In genomic region chr4:8410066-8410600, GRCh38 we compare ENCODE assay signal across 18 cellular contexts. TPM values are rescaled to one million over a fixed set of nuclear protein-coding genes. Genes with fewer than 3 reads are reported as not detected.
DNase-seq lines count a peak whose midpoint lies in the region; ATAC-seq, FAIRE-seq and TF ChIP-seq lines count a peak whose summit lies in the region.
"Had no signal": no experiment of that assay in that cellular context is flagged by ENCODE, and none has a peak within 500 bp of the region (broad histone marks: within the 10 kb centered on the region; RNA-seq: fewer than 3 reads in every experiment).

No MANE protein-coding gene starts in this region.

- no peak overlapping the region for H4K8ac ChIP-seq in H1 (ENCODE audit: extremely low read depth, insufficient read depth, low read length)
- no peak overlapping the region for H4K8ac ChIP-seq in trophoblast cell (ENCODE audit: low read depth, low read length)

- no peak overlapping the region for H2BK12ac ChIP-seq in H1 (ENCODE audit: low read depth, low read length)
- H2BK12ac ChIP-seq in trophoblast cell (ENCODE audit: low read length): no peak overlapping the region

- peaks cover 17% of the 10 kb centered on the region for H4K20me1 ChIP-seq in BLaER1
- H4K20me1 ChIP-seq in HCT116 (ENCODE audit: insufficient read depth): no peaks in the 10 kb centered on the region
- peaks cover 0 to 3% of the 10 kb centered on the region in 2 experiments for H4K20me1 ChIP-seq in H1 (replicated peaks in 1 of 2; ENCODE audit: control insufficient read depth in 1 of 2, insufficient read depth in 2 of 2, low read length in 2 of 2)

- H4K91ac ChIP-seq in H1 (replicated peaks; ENCODE audit: insufficient read length, low read length) (peak overlapping the region; percentile 73), trophoblast cell (ENCODE audit: low read depth, low read length) (no peak overlapping the region)

- no peak for TF ChIP-seq EP300 in H1 (IDR thresholded peaks at IDR 0.05; ENCODE audit: borderline replicate concordance in 1 of 2, low read depth in 2 of 2, low read length in 2 of 2)

- no peak overlapping the region for H2AK5ac ChIP-seq in H1 (ENCODE audit: low read depth, low read length)
- H2AK5ac ChIP-seq in trophoblast cell (ENCODE audit: low read length): no peak overlapping the region

- no peak overlapping the region for H4K12ac ChIP-seq in trophoblast cell (ENCODE audit: low read depth, low read length)

- no peaks in the 10 kb centered on the region for H3K9me3 Mint-ChIP-seq in chondrocyte (ENCODE audit: low read depth)
- no peaks in the 10 kb centered on the region for H3K9me3 Mint-ChIP-seq in osteocyte (ENCODE audit: unreplicated experiment)
- H3K9me3 Mint-ChIP-seq: activated CD4-positive, alpha-beta memory T cell treated with anti-CD3 and anti-CD28 coated beads for 36 hours; CD4-positive, CD25-positive, alpha-beta regulatory T cell; stimulated activated memory B cell treated with anti-CD40 and anti-IgM and Interleukin-4, amounts not matched to agents 10 μg/mL and 1 μg/mL and 100 μg/mL, for 72 hours had no signal

- H2BK120ac ChIP-seq in H1 (replicated peaks; ENCODE audit: low read depth, low read length) (no peak overlapping the region), trophoblast cell (ENCODE audit: insufficient read depth, low read length, poor library complexity) (no peak overlapping the region)

- RAD21 ChIA-PET in HCT116 (lab: Charles Lee; ENCODE audit: low non-redundant PET in 1 of 2, low total read pairs in 2 of 2, uncharacterized antibody in 2 of 2, unreplicated experiment in 2 of 2): interaction anchor here (0.7 to 1.7 kb wide), 5 partner anchors 167 to 766 kb away, joined by 3 to 7 read pairs (median 4); no protein-coding TSS in a partner anchor

- H3K56ac ChIP-seq in H1 (replicated peaks; ENCODE audit: insufficient read length, low read depth, low read length): no peak overlapping the region

- H3K27me3 Mint-ChIP-seq in chondrocyte (ENCODE audit: low read depth) (no peaks in the 10 kb centered on the region), osteocyte (ENCODE audit: unreplicated experiment) (no peaks in the 10 kb centered on the region)
- H3K27me3 Mint-ChIP-seq: CD4-positive, CD25-positive, alpha-beta regulatory T cell; stimulated activated memory B cell treated with anti-CD40 and anti-IgM and Interleukin-4, amounts not matched to agents 10 μg/mL and 1 μg/mL and 100 μg/mL, for 72 hours had no signal

- no peak overlapping the region for H3K27ac Mint-ChIP-seq in chondrocyte (ENCODE audit: unreplicated experiment)
- no peak overlapping the region for H3K27ac Mint-ChIP-seq in osteocyte (ENCODE audit: unreplicated experiment)
- H3K27ac Mint-ChIP-seq: stimulated activated memory B cell treated with anti-CD40 and anti-IgM and Interleukin-4, amounts not matched to agents 10 μg/mL and 1 μg/mL and 100 μg/mL, for 72 hours had no signal

- H3K36me3 Mint-ChIP-seq in chondrocyte (ENCODE audit: low read depth) (peaks cover 38% of the 10 kb centered on the region), osteocyte (ENCODE audit: unreplicated experiment) (peaks cover 37% of the 10 kb centered on the region)

- no peak overlapping the region for H2AFZ ChIP-seq in HCT116 (ENCODE audit: low read depth, low read length, poor library complexity, severe bottlenecking)
- no peak overlapping the region for H2AFZ ChIP-seq in H1 (ENCODE audit: low read length)
- no peak overlapping the region for H2AFZ ChIP-seq in trophoblast cell (ENCODE audit: insufficient read depth, low read length, poor library complexity)
- H2AFZ ChIP-seq: PC-9 had no signal

- 78% methylated on average over 9 of the region's 9 CpGs; no CpG with 5 or more reads in 1 of the 2 experiments for WGBS in H1 (ENCODE audit: extremely low coverage in 1 of 2, insufficient coverage in 1 of 2, insufficient read length in 1 of 2, insufficient replicate concordance in 2 of 2, low coverage in 1 of 2, low lambda C conversion rate in 2 of 2, missing lambda C conversion rate in 1 of 2), 2 experiments
- no CpG with 5 or more reads among the region's 9 CpGs for WGBS in trophoblast cell (ENCODE audit: extremely low coverage, insufficient coverage, insufficient read length)

- CTCF ChIA-PET in HCT116 (lab: Charles Lee) (interaction anchor here (1.1 to 1.6 kb wide), 12 partner anchors 8 to 508 kb away, joined by 3 to 21 read pairs (median 6); no protein-coding TSS in a partner anchor), H1 (lab: Charles Lee; ENCODE audit: partially characterized antibody) (interaction anchor here (0.6 to 6.5 kb wide), 29 partner anchors 8 to 1678 kb away, joined by 3 to 74 read pairs (median 4); partner anchors contain the start of gene HTRA3)

- TF ChIP-seq POLR2A in HCT116 (IDR thresholded peaks at IDR 0.05; ENCODE audit: borderline replicate concordance, extremely low read depth, insufficient read depth, insufficient read length) (no peak), H1 (IDR thresholded peaks at IDR 0.05; ENCODE audit: control extremely low read depth in 1 of 2, low read depth in 2 of 2, low read length in 2 of 2) (no peak)

- DNase-seq in HCT116 (ENCODE audit: low read depth, low spot score) (no peak), H1 (ENCODE audit: low read depth in 1 of 2, low spot score in 2 of 2) (no peak), trophoblast cell (no peak), chondrocyte (ENCODE audit: low spot score) (no peak), RPMI8226 (no peak), osteocyte (ENCODE audit: extremely low spot score, unreplicated experiment) (no peak)
- DNase-seq: activated CD4-positive, CD25-positive, alpha-beta regulatory T cell treated with anti-CD3 and anti-CD28 coated beads, Interleukin-2, amount 50 U/mL, for 72 hours had no signal

- H2BK20ac ChIP-seq in H1 (ENCODE audit: low read length): no peak overlapping the region

- POLR2A ChIA-PET in HCT116 (lab: Charles Lee): no interaction called here
- POLR2A ChIA-PET in H1 (lab: Charles Lee; ENCODE audit: partially characterized antibody): interaction anchor here (1.2 to 1.8 kb wide), 2 partner anchors 8 to 19 kb away, joined by 3 to 5 read pairs; no protein-coding TSS in a partner anchor

- TF ChIP-seq CTCF in HCT116 (IDR thresholded peaks at IDR 0.05 in 2 of 3, conservative IDR thresholded peaks at IDR 0.05 in 1 of 3; ENCODE audit: borderline replicate concordance in 1 of 3, insufficient read depth in 1 of 3, low read depth in 2 of 3, low read length in 2 of 3): no peak
- no peak for TF ChIP-seq CTCF in H1 (IDR thresholded peaks at IDR 0.05; ENCODE audit: control extremely low read depth in 1 of 3, insufficient read depth in 1 of 3, low read depth in 1 of 3, low read length in 3 of 3)
- TF ChIP-seq CTCF in chondrocyte (IDR thresholded peaks at IDR 0.05): no peak
- no peak for TF ChIP-seq CTCF in osteocyte (IDR thresholded peaks at IDR 0.05)

- H3K79me1 ChIP-seq in H1 (ENCODE audit: low read depth, low read length) (no peaks in the 10 kb centered on the region), trophoblast cell (ENCODE audit: low read length) (no peaks in the 10 kb centered on the region)

- no peak overlapping the region for H4K5ac ChIP-seq in H1 (ENCODE audit: insufficient read length, low read depth, low read length)

- no peak for FAIRE-seq in H1 (lab: Jason Lieb, UNC)
- FAIRE-seq: GM12878 had no signal

- H3K36me3 ChIP-seq in BLaER1 (peaks cover 44% of the 10 kb centered on the region), HCT116 (ENCODE audit: control insufficient read depth in 1 of 2, insufficient read depth in 2 of 2, low read length in 2 of 2) (peaks cover 0 to 10% of the 10 kb centered on the region in 2 experiments; a peak in 3 of 4 replicates), H1 (ENCODE audit: control insufficient read depth in 2 of 4, insufficient read depth in 4 of 4, low read length in 3 of 4) (peaks cover 0 to 3% (median 0%) of the 10 kb centered on the region in 4 experiments; a peak in 1 of 8 replicates), trophoblast cell (ENCODE audit: control insufficient read depth in 1 of 2, insufficient read depth in 2 of 2, low read length in 2 of 2) (peaks cover 43 to 59% of the 10 kb centered on the region in 2 experiments)

- no peaks in the 10 kb centered on the region for H3K79me2 ChIP-seq in HCT116 (ENCODE audit: insufficient read depth, low read length)
- no peaks in the 10 kb centered on the region for H3K79me2 ChIP-seq in H1 (ENCODE audit: control insufficient read depth in 1 of 2, insufficient read depth in 2 of 2, low read length in 2 of 2)
- no peaks in the 10 kb centered on the region for H3K79me2 ChIP-seq in trophoblast cell (ENCODE audit: control insufficient read depth, insufficient read depth, low read length, poor library complexity)

- no peak for TF ChIP-seq RAD21 in HCT116 (IDR thresholded peaks at IDR 0.05; ENCODE audit: low read depth)
- no peak for TF ChIP-seq RAD21 in H1 (IDR thresholded peaks at IDR 0.05 in 1 of 2, conservative IDR thresholded peaks at IDR 0.05 in 1 of 2; ENCODE audit: low read depth in 2 of 2, low read length in 2 of 2)

- H3K23ac ChIP-seq in H1 (ENCODE audit: insufficient read length) (no peak overlapping the region), trophoblast cell (ENCODE audit: low read length) (no peak overlapping the region)

- H3K14ac ChIP-seq in H1 (ENCODE audit: insufficient read length) (no peak overlapping the region), trophoblast cell (ENCODE audit: low read length) (no peak overlapping the region)

- no peak overlapping the region for H2BK5ac ChIP-seq in H1 (ENCODE audit: low read depth, low read length)
- no peak overlapping the region for H2BK5ac ChIP-seq in trophoblast cell (ENCODE audit: low read depth, low read length, poor library complexity)

- H3K4me1 ChIP-seq in BLaER1 (peaks cover 50% of the 10 kb centered on the region), HCT116 (ENCODE audit: control insufficient read depth in 1 of 2, insufficient read depth in 2 of 2, low read length in 2 of 2) (peaks cover 12 to 15% of the 10 kb centered on the region in 2 experiments; a peak in 3 of 4 replicates), H1 (replicated peaks in 1 of 4; ENCODE audit: control insufficient read depth in 3 of 4, insufficient read depth in 4 of 4, low read length in 3 of 4) (peaks cover 0 to 5% (median 4%) of the 10 kb centered on the region in 4 experiments; a peak in 6 of 7 replicates), trophoblast cell (ENCODE audit: control insufficient read depth in 1 of 2, insufficient read depth in 2 of 2, low read length in 2 of 2) (peaks cover 0 to 8% of the 10 kb centered on the region in 2 experiments)
- H3K4me1 ChIP-seq: left lung had no signal

- ATAC-seq in HCT116 (no peak), HG02678 (IDR thresholded peaks at IDR 0.05; ENCODE audit: unreplicated experiment) (no peak)
- ATAC-seq: stimulated activated memory B cell treated with anti-CD40 and anti-IgM and Interleukin-4, amounts not matched to agents 10 μg/mL and 1 μg/mL and 100 μg/mL, for 72 hours had no signal

- no peak overlapping the region for H3K4me3 ChIP-seq in BLaER1
- no peak overlapping the region for H3K4me3 ChIP-seq in HCT116 (replicated peaks in 1 of 2; ENCODE audit: low read depth in 1 of 2, low read length in 2 of 2)
- no peak overlapping the region for H3K4me3 ChIP-seq in H1 (ENCODE audit: extremely low read depth in 1 of 4, insufficient read depth in 2 of 4, low read depth in 3 of 4, low read length in 4 of 4)
- H3K4me3 ChIP-seq in trophoblast cell (ENCODE audit: low read depth, low read length): peak overlapping the region; percentile 54
- H3K4me3 ChIP-seq: GM12878, left lung, PC-9 had no signal

- no peaks in the 10 kb centered on the region for H3K27me3 ChIP-seq in BLaER1
- no peaks in the 10 kb centered on the region for H3K27me3 ChIP-seq in HCT116 (ENCODE audit: insufficient read depth, low read length)
- no peaks in the 10 kb centered on the region for H3K27me3 ChIP-seq in H1 (replicated peaks in 1 of 4; ENCODE audit: control insufficient read depth in 3 of 4, extremely low read depth in 1 of 4, insufficient read depth in 3 of 4, low read length in 3 of 4)
- no peaks in the 10 kb centered on the region for H3K27me3 ChIP-seq in trophoblast cell (ENCODE audit: insufficient read depth, low read length)
- H3K27me3 ChIP-seq: left lung, neutrophil had no signal

- no peak overlapping the region for H2BK15ac ChIP-seq in H1 (ENCODE audit: low read length)

- H3K23me2 ChIP-seq in H1 (ENCODE audit: low read depth, low read length): no peaks in the 10 kb centered on the region

- H3K4me1 Mint-ChIP-seq in chondrocyte (ENCODE audit: low read depth) (peaks cover 15% of the 10 kb centered on the region), osteocyte (ENCODE audit: unreplicated experiment) (peaks cover 11% of the 10 kb centered on the region)

- BruUV-seq in HCT116 (replicated peaks; lab: Mats Ljungman, UMichigan): no TSS peak

- no peaks in the 10 kb centered on the region for H3K9me2 ChIP-seq in HCT116 (ENCODE audit: insufficient read depth)

- H3K4me3 Mint-ChIP-seq in chondrocyte (ENCODE audit: unreplicated experiment) (no peak overlapping the region), osteocyte (ENCODE audit: unreplicated experiment) (no peak overlapping the region)
- H3K4me3 Mint-ChIP-seq: activated CD4-positive, alpha-beta memory T cell treated with anti-CD3 and anti-CD28 coated beads for 36 hours; H9; stimulated activated memory B cell treated with anti-CD40 and anti-IgM and Interleukin-4, amounts not matched to agents 10 μg/mL and 1 μg/mL and 100 μg/mL, for 72 hours had no signal

- H3K4me2 ChIP-seq in BLaER1 (peak overlapping the region; percentile 82), HCT116 (ENCODE audit: low read length) (peak overlapping the region; percentile 10), H1 (ENCODE audit: insufficient read depth in 1 of 2, low read depth in 2 of 2, low read length in 2 of 2) (peak overlapping the region in 1 of 2 experiments; percentile 7; a peak in 1 of 4 replicates), trophoblast cell (ENCODE audit: low read length) (no peak overlapping the region)
- H3K4me2 ChIP-seq: PC-9 had no signal

- no peak overlapping the region for H3K4ac ChIP-seq in H1 (replicated peaks; ENCODE audit: insufficient read length, low read depth, low read length)
- no peak overlapping the region for H3K4ac ChIP-seq in trophoblast cell (ENCODE audit: low read depth, low read length)

- H3K9me3 ChIP-seq in BLaER1 (peaks cover 16% of the 10 kb centered on the region), HCT116 (ENCODE audit: control insufficient read depth in 1 of 2, insufficient read depth in 1 of 2, low read depth in 1 of 2, low read length in 2 of 2) (no peaks in the 10 kb centered on the region), H1 (ENCODE audit: insufficient read depth in 2 of 2, low read depth in 1 of 2, low read length in 1 of 2) (no peaks in the 10 kb centered on the region; a peak in 1 of 4 replicates), trophoblast cell (ENCODE audit: insufficient read depth, low read depth, low read length) (peaks cover 5% of the 10 kb centered on the region)
- H3K9me3 ChIP-seq: neutrophil had no signal

- intact Hi-C loops in HCT116 (cut with micrococcal nuclease): no loop called here

- H3K27ac ChIP-seq in BLaER1 (no peak overlapping the region), HCT116 (ENCODE audit: low read depth, low read length) (no peak overlapping the region), H1 (ENCODE audit: low read depth, low read length) (no peak overlapping the region), trophoblast cell (ENCODE audit: low read depth, low read length) (no peak overlapping the region)
- H3K27ac ChIP-seq: epithelial cell of prostate, left lung, neutrophil, PC-9 had no signal

- H3K9ac ChIP-seq in BLaER1: no peak overlapping the region
- no peak overlapping the region for H3K9ac ChIP-seq in HCT116 (ENCODE audit: low read length)
- no peak overlapping the region for H3K9ac ChIP-seq in H1 (replicated peaks in 1 of 4; ENCODE audit: extremely low read depth in 1 of 4, low read depth in 3 of 4, low read length in 3 of 4)
- no peak overlapping the region for H3K9ac ChIP-seq in trophoblast cell (ENCODE audit: low read length)

- H3K18ac ChIP-seq in H1 (ENCODE audit: extremely low read depth, low read length): no peak overlapping the region
- H3K18ac ChIP-seq in trophoblast cell (ENCODE audit: low read length): no peak overlapping the region

RNA-seq across cellular contexts. Expression of gene ACOX3, which starts 30.4 kb away (rescaled TPM):
- 16.9 TPM for total RNA-seq in HCT116 (2021; ENCODE audit: unreplicated experiment)
- polyA plus RNA-seq in HCT116 (2012): 14.0 and 14.6 TPM in 2 replicates
- 9.9 and 10.2 TPM in 2 replicates for total RNA-seq in H1 (2021; fragmentation: NEBNext Ultra II Directional; extraction: Animal tissue kit (Norgen Biotek cat#: 25700))
- 2.5 and 4.3 TPM in 2 replicates for polyA plus RNA-seq in H1 (2011; rRNA removed)
- 3.5 TPM for polyA plus RNA-seq in H1 (2011; cell fraction: cytosol; rRNA removed)
- 4.9 TPM for polyA plus RNA-seq in H1 (2011; cell fraction: nucleus; rRNA removed)
- 5.7 to 10.4 TPM (median 7.9 TPM) in 4 replicates for polyA plus RNA-seq in H1 (2012, experiment 1 of 2)
- polyA plus RNA-seq in H1 (2012, experiment 2 of 2): 8.1 TPM
- 6.0 TPM for polyA plus RNA-seq in H1 (2013, experiment 1 of 2)
- polyA plus RNA-seq in H1 (2013, experiment 2 of 2): 5.7 TPM
- 5.4 and 9.0 TPM in 2 replicates for polyA minus RNA-seq in H1 (2011; rRNA and poly(A)+ RNA removed)
- 2.1 TPM for polyA minus RNA-seq in H1 (2011; cell fraction: cytosol; rRNA and poly(A)+ RNA removed)
- 5.4 TPM for polyA minus RNA-seq in H1 (2011; cell fraction: nucleus; rRNA and poly(A)+ RNA removed)
- polyA plus RNA-seq in trophoblast cell (2013): 21.5 and 23.3 TPM in 2 replicates
- total RNA-seq in chondrocyte: 34.8 to 51.6 TPM (median 44.0 TPM) in 3 replicates
- total RNA-seq in osteocyte: 25.2 and 25.9 TPM in 2 replicates

RNA-seq across cellular contexts. Expression of gene TRMT44, which starts 30.4 kb away (rescaled TPM):
- total RNA-seq in HCT116 (2021; ENCODE audit: unreplicated experiment): 25.8 TPM
- 8.2 and 10.2 TPM in 2 replicates for polyA plus RNA-seq in HCT116 (2012)
- 20.1 and 23.9 TPM in 2 replicates for total RNA-seq in H1 (2021; fragmentation: NEBNext Ultra II Directional; extraction: Animal tissue kit (Norgen Biotek cat#: 25700))
- 8.6 and 11.6 TPM in 2 replicates for polyA plus RNA-seq in H1 (2011; rRNA removed)
- polyA plus RNA-seq in H1 (2011; cell fraction: cytosol; rRNA removed): 10.6 TPM
- 37.2 TPM for polyA plus RNA-seq in H1 (2011; cell fraction: nucleus; rRNA removed)
- 9.3 to 14.4 TPM (median 11.8 TPM) in 4 replicates for polyA plus RNA-seq in H1 (2012, experiment 1 of 2)
- 5.4 TPM for polyA plus RNA-seq in H1 (2012, experiment 2 of 2)
- 7.4 TPM for polyA plus RNA-seq in H1 (2013, experiment 1 of 2)
- polyA plus RNA-seq in H1 (2013, experiment 2 of 2): 7.0 TPM
- polyA minus RNA-seq in H1 (2011; rRNA and poly(A)+ RNA removed): 14.1 and 18.0 TPM in 2 replicates
- polyA minus RNA-seq in H1 (2011; cell fraction: cytosol; rRNA and poly(A)+ RNA removed): 19.2 TPM
- polyA minus RNA-seq in H1 (2011; cell fraction: nucleus; rRNA and poly(A)+ RNA removed): 52.7 TPM
- polyA plus RNA-seq in trophoblast cell (2013): 16.7 and 17.7 TPM in 2 replicates
- total RNA-seq in chondrocyte: 12.4 to 18.0 TPM (median 15.6 TPM) in 3 replicates
- total RNA-seq in osteocyte: 20.4 and 24.5 TPM in 2 replicates
